9 cellular contexts compared by ENCODE assay signal in genomic region chr3:196688349-196688748, GRCh38. TPM values are rescaled to one million over a fixed set of nuclear protein-coding genes. Genes with fewer than 3 reads are reported as not detected.
DNase-seq lines count a peak whose midpoint lies in the region; TF ChIP-seq lines count a peak whose summit lies in the region.
"Had no signal": no experiment of that assay in that cellular context is flagged by ENCODE, and none has a peak within 500 bp of the region (broad histone marks: within the 10 kb centered on the region; RNA-seq: fewer than 3 reads in every experiment).

No MANE protein-coding gene starts in this region.

- peak overlapping the region; percentile 85 for H3K27ac ChIP-seq in GM23248
- H3K27ac ChIP-seq: KMS-11 had no signal

- H3K4me3 ChIP-seq in GM23248 (peak overlapping the region; percentile 30; the same call in 1 of the 2 replicates), fibroblast of mammary gland (ENCODE audit: control insufficient read depth, low read depth, low read length) (no peak overlapping the region)

- H3K4me2 ChIP-seq in GM23248 (ENCODE audit: unreplicated experiment): peak overlapping the region; percentile 65
- H3K4me2 ChIP-seq: KMS-11 had no signal

- H2AFZ ChIP-seq in GM23248: peak overlapping the region; percentile 52; the same call in 1 of the 2 replicates

- no peaks in the 10 kb centered on the region for H3K9me2 ChIP-seq in GM23248 (ENCODE audit: insufficient read depth)

- TF ChIP-seq CTCF in fibroblast of mammary gland (conservative IDR thresholded peaks at IDR 0.05; ENCODE audit: control insufficient read depth, insufficient read depth, low read depth, low read length) (no peak), GM10248 (IDR thresholded peaks at IDR 0.05; ENCODE audit: control extremely low read depth, extremely low read depth, low read depth, missing control alignments) (no peak), GM13976 (IDR thresholded peaks at IDR 0.05; ENCODE audit: borderline replicate concordance, control extremely low read depth, extremely low read depth, insufficient read depth, missing control alignments) (no peak)

- CTCF ChIA-PET in GM10248 (lab: Yijun Ruan, JAX): interaction anchor here (1.1 to 5.0 kb wide), 5 partner anchors 8 to 79 kb away, joined by 4 to 54 read pairs (median 4); partner anchors contain the start of gene NRROS
- CTCF ChIA-PET in activated CD4-positive, alpha-beta T cell treated with anti-CD3 and anti-CD28 coated beads, Interleukin-2, amount 10 ng/mL, durations not matched to agents 7 days and 5 days (lab: Charles Lee): interaction anchor here (1.2 to 4.6 kb wide), 6 partner anchors 9 to 82 kb away, joined by 3 to 40 read pairs (median 4); no protein-coding TSS in a partner anchor

- H3K4me3 Mint-ChIP-seq in activated CD4-positive, alpha-beta T cell treated with anti-CD3 and anti-CD28 coated beads, Interleukin-2, amount 10 ng/mL, durations not matched to agents 7 days and 5 days: no peak overlapping the region

- H3K27ac Mint-ChIP-seq in activated CD4-positive, alpha-beta T cell treated with anti-CD3 and anti-CD28 coated beads, Interleukin-2, amount 10 ng/mL, durations not matched to agents 7 days and 5 days: no peak overlapping the region

- H3K4me1 Mint-ChIP-seq in activated CD4-positive, alpha-beta T cell treated with anti-CD3 and anti-CD28 coated beads, Interleukin-2, amount 10 ng/mL, durations not matched to agents 7 days and 5 days: peaks cover 21% of the 10 kb centered on the region

- WGBS in GM23248 (ENCODE audit: low coverage in 1 of 2, low lambda C conversion rate in 2 of 2, missing lambda C conversion rate in 2 of 2), 2 experiments: 7 to 10% methylated on average over 5 of the region's 5 CpGs

- H3K79me2 ChIP-seq in GM23248 (ENCODE audit: insufficient read depth): no peaks in the 10 kb centered on the region

- H3K9me3 Mint-ChIP-seq in activated CD4-positive, alpha-beta T cell treated with anti-CD3 and anti-CD28 coated beads, Interleukin-2, amount 10 ng/mL, durations not matched to agents 7 days and 5 days: no peaks in the 10 kb centered on the region

- H3K36me3 Mint-ChIP-seq in activated CD4-positive, alpha-beta T cell treated with anti-CD3 and anti-CD28 coated beads, Interleukin-2, amount 10 ng/mL, durations not matched to agents 7 days and 5 days (ENCODE audit: low read depth): peaks cover 1% of the 10 kb centered on the region

- peaks cover 5% of the 10 kb centered on the region for H3K27me3 Mint-ChIP-seq in activated CD4-positive, alpha-beta T cell treated with anti-CD3 and anti-CD28 coated beads, Interleukin-2, amount 10 ng/mL, durations not matched to agents 7 days and 5 days

- H3K36me3 ChIP-seq in GM23248 (ENCODE audit: low read depth): no peaks in the 10 kb centered on the region

- H3K9ac ChIP-seq in GM23248: peak overlapping the region; percentile 57
- H3K9ac ChIP-seq: KMS-11 had no signal

- H3K27me3 ChIP-seq in GM23248 (replicated peaks; ENCODE audit: insufficient read depth): no peaks in the 10 kb centered on the region; the same call in 1 of the 2 replicates

- H4K20me1 ChIP-seq in GM23248 (ENCODE audit: insufficient read depth): no peaks in the 10 kb centered on the region

- in situ Hi-C loops in GM23248 (cut with MboI) (loop anchor here (5.0 kb wide), 1 partner anchor 81 kb away; no protein-coding TSS in a partner anchor), GM13976 (cut with MboI; ENCODE audit: low sequenced_read_pairs, unreplicated experiment) (loop anchor here (10.0 kb wide), 1 partner anchor 84 kb away; no protein-coding TSS in a partner anchor)

- no peaks in the 10 kb centered on the region for H3K9me3 ChIP-seq in GM23248 (ENCODE audit: low read depth)

- peaks cover 16% of the 10 kb centered on the region for H3F3A ChIP-seq in GM23248 (ENCODE audit: insufficient read depth)

- POLR2A ChIA-PET in GM10248 (lab: Yijun Ruan, JAX): no interaction called here
- POLR2A ChIA-PET in activated CD4-positive, alpha-beta T cell treated with anti-CD3 and anti-CD28 coated beads, Interleukin-2, amount 10 ng/mL, durations not matched to agents 7 days and 5 days (lab: Charles Lee): no interaction called here

- DNase-seq in GM23248 (peak; percentile 96), NOMO-1 treated with DMSO at 0.1 percent for 48 hours (lab: John Stamatoyannopoulos, UW; ENCODE audit: unreplicated experiment) (peak; percentile 99), fibroblast of mammary gland (ENCODE audit: low read depth) (peak; percentile 97), pons (ENCODE audit: low spot score) (peak; percentile 71), GM10248 (ENCODE audit: extremely low spot score) (no peak), GM13976 (ENCODE audit: low spot score) (no peak)
- DNase-seq in activated CD4-positive, alpha-beta T cell treated with anti-CD3 and anti-CD28 coated beads, Interleukin-2, amount 10 ng/mL, durations not matched to agents 7 days and 5 days: no peak
- no peak for DNase-seq in effector CD8-positive, alpha-beta T cell (lab: John Stamatoyannopoulos, UW)

- peaks cover 16% of the 10 kb centered on the region for H3K4me1 ChIP-seq in GM23248 (ENCODE audit: insufficient read depth)

RNA-seq across cellular contexts. Expression of gene CEP19, which starts 23.7 kb away (rescaled TPM):
- total RNA-seq in GM23248 (2014; rRNA removed; shearing (Covaris generic)): 5.4 and 5.6 TPM in 2 replicates
- 4.5 and 5.7 TPM in 2 replicates for polyA plus RNA-seq in GM23248 (2016; fragmentation: Nextera tagmentation; extraction: Ambion mirVana)
- 1 to 10 TPM; 5.3 to 6.0 TPM for total RNA-seq in activated CD4-positive, alpha-beta T cell treated with anti-CD3 and anti-CD28 coated beads, Interleukin-2, amount 10 ng/mL, durations not matched to agents 7 days and 5 days

RNA-seq across cellular contexts. Expression of gene PIGX, which starts 23.8 kb away (rescaled TPM):
- 27.6 and 37.3 TPM in 2 replicates for total RNA-seq in GM23248 (2014; rRNA removed; shearing (Covaris generic))
- polyA plus RNA-seq in GM23248 (2016; fragmentation: Nextera tagmentation; extraction: Ambion mirVana): 36.0 and 37.3 TPM in 2 replicates
- 10 to 100 TPM; 40.9 to 45.4 TPM for total RNA-seq in activated CD4-positive, alpha-beta T cell treated with anti-CD3 and anti-CD28 coated beads, Interleukin-2, amount 10 ng/mL, durations not matched to agents 7 days and 5 days

RNA-seq across cellular contexts. Expression of gene NRROS, which starts 48.9 kb away (rescaled TPM):
- total RNA-seq in GM23248 (2014; rRNA removed; shearing (Covaris generic)): 0.22 TPM in 1 of 2 replicates, not detected in the other
- polyA plus RNA-seq in GM23248 (2016; fragmentation: Nextera tagmentation; extraction: Ambion mirVana): not detected in 2 replicates
- total RNA-seq in activated CD4-positive, alpha-beta T cell treated with anti-CD3 and anti-CD28 coated beads, Interleukin-2, amount 10 ng/mL, durations not matched to agents 7 days and 5 days: 10 to 100 TPM; 36.6 to 40.6 TPM

RNA-seq across cellular contexts. Expression of gene PAK2, which starts 51.3 kb away (rescaled TPM):
- total RNA-seq in GM23248 (2014; rRNA removed; shearing (Covaris generic)): 22.6 and 24.4 TPM in 2 replicates
- polyA plus RNA-seq in GM23248 (2016; fragmentation: Nextera tagmentation; extraction: Ambion mirVana): 29.4 and 30.5 TPM in 2 replicates
- 10 to 100 TPM; 88.6 to 98.5 TPM for total RNA-seq in activated CD4-positive, alpha-beta T cell treated with anti-CD3 and anti-CD28 coated beads, Interleukin-2, amount 10 ng/mL, durations not matched to agents 7 days and 5 days

Comparison
In these comparisons a context has a peak if more than half of its experiments do, and no peak if none do; other contexts are left out.
1. DNase-seq: peak in GM23248 (single experiment), NOMO-1 treated with DMSO at 0.1 percent for 48 hours (single experiment), fibroblast of mammary gland (single experiment) and pons (single experiment); none in GM10248 (single experiment), activated CD4-positive, alpha-beta T cell treated with anti-CD3 and anti-CD28 coated beads, Interleukin-2, amount 10 ng/mL, durations not matched to agents 7 days and 5 days (single experiment), effector CD8-positive, alpha-beta T cell (single experiment) and GM13976 (single experiment).
2. RNA of gene NRROS, which starts 48.9 kb away (total RNA-seq): 36.6 to 40.6 TPM in activated CD4-positive, alpha-beta T cell treated with anti-CD3 and anti-CD28 coated beads, Interleukin-2, amount 10 ng/mL, durations not matched to agents 7 days and 5 days; 0.22 TPM in GM23248; every median in the first group is over 10 times any median in the second.